9 cellular contexts compared by ENCODE assay signal in genomic region chr3:172061724-172062184, GRCh38. TPM values are rescaled to one million over a fixed set of nuclear protein-coding genes. Genes with fewer than 3 reads are reported as not detected.
DNase-seq lines count a peak whose midpoint lies in the region; ATAC-seq, FAIRE-seq and TF ChIP-seq lines count a peak whose summit lies in the region.
"Had no signal": no experiment of that assay in that cellular context is flagged by ENCODE, and none has a peak within 500 bp of the region (broad histone marks: within the 10 kb centered on the region; RNA-seq: fewer than 3 reads in every experiment).

No MANE protein-coding gene starts in this region.

- no peaks in the 10 kb centered on the region for H3K27me3 Mint-ChIP-seq in activated naive CD4-positive, alpha-beta T cell treated with anti-CD3 and anti-CD28 coated beads for 36 hours (ENCODE audit: low read depth)

- peak overlapping the region; percentile 7 to 19 for H3K4me3 ChIP-seq in left lung

- H3K9me3 Mint-ChIP-seq in activated naive CD4-positive, alpha-beta T cell treated with anti-CD3 and anti-CD28 coated beads for 36 hours, result no peaks in the 10 kb centered on the region
- H3K9me3 Mint-ChIP-seq: T-helper 1 cell treated with Interleukin-12 subunit alpha and Interleukin-12 subunit beta and Interleukin-4 antibody, amounts not matched to agents 30 μg/mL and 1 μg/mL, for 36 hours had no signal

- no peaks in the 10 kb centered on the region for H3K36me3 ChIP-seq in left lung

- H3K27me3 ChIP-seq in left lung (no peaks in the 10 kb centered on the region), foreskin keratinocyte (no peaks in the 10 kb centered on the region)

- peaks cover 3% of the 10 kb centered on the region for H3K36me3 Mint-ChIP-seq in activated naive CD4-positive, alpha-beta T cell treated with anti-CD3 and anti-CD28 coated beads for 36 hours (ENCODE audit: low read depth)

- FAIRE-seq in GM19239 (lab: Jason Lieb, UNC), result peak; percentile 94

- CTCF ChIA-PET in activated naive CD4-positive, alpha-beta T cell treated with anti-CD3 and anti-CD28 coated beads for 36 hours (lab: Charles Lee), result no interaction called here

- peak; percentile 88 for ATAC-seq in HG03060 (IDR thresholded peaks at IDR 0.05; ENCODE audit: low read depth, unreplicated experiment)
- ATAC-seq in left lung, result peak; percentile 75
- ATAC-seq in foreskin keratinocyte, result no peak

- H3K27ac Mint-ChIP-seq in activated naive CD4-positive, alpha-beta T cell treated with anti-CD3 and anti-CD28 coated beads for 36 hours, result no peak overlapping the region
- H3K27ac Mint-ChIP-seq: T-helper 1 cell treated with Interleukin-12 subunit alpha and Interleukin-12 subunit beta and Interleukin-4 antibody, amounts not matched to agents 30 μg/mL and 1 μg/mL, for 36 hours had no signal

- DNase-seq in GM19239 (ENCODE audit: insufficient read length, low spot score), result peak; percentile 16
- peak; percentile 62 for DNase-seq in SKM-1 (lab: John Stamatoyannopoulos, UW; ENCODE audit: unreplicated experiment)
- no peak for DNase-seq in left lung
- no peak for DNase-seq in substantia nigra (lab: John Stamatoyannopoulos, UW)
- DNase-seq in foreskin keratinocyte, result no peak
- DNase-seq in activated naive CD4-positive, alpha-beta T cell treated with anti-CD3 and anti-CD28 coated beads for 36 hours, result no peak
- DNase-seq in cerebellum (ENCODE audit: low spot score), result no peak

- H3K4me3 Mint-ChIP-seq in activated naive CD4-positive, alpha-beta T cell treated with anti-CD3 and anti-CD28 coated beads for 36 hours, result no peak overlapping the region
- H3K4me3 Mint-ChIP-seq: T-helper 1 cell treated with Interleukin-12 subunit alpha and Interleukin-12 subunit beta and Interleukin-4 antibody, amounts not matched to agents 30 μg/mL and 1 μg/mL, for 36 hours had no signal

- H3K4me1 Mint-ChIP-seq in activated naive CD4-positive, alpha-beta T cell treated with anti-CD3 and anti-CD28 coated beads for 36 hours (ENCODE audit: low read depth), result peaks cover 33% of the 10 kb centered on the region

- TF ChIP-seq CTCF in left lung (IDR thresholded peaks at IDR 0.05), result no peak
- TF ChIP-seq CTCF in foreskin keratinocyte (conservative IDR thresholded peaks at IDR 0.05), result no peak

- no peaks in the 10 kb centered on the region for H3K9me3 ChIP-seq in left lung

- H3K27ac ChIP-seq in left lung, result peak overlapping the region; percentile 41 to 72
- no peak overlapping the region for H3K27ac ChIP-seq in substantia nigra (ENCODE audit: low read depth, low read length, poor library complexity, severe bottlenecking)
- no peak overlapping the region for H3K27ac ChIP-seq in foreskin keratinocyte

- intact Hi-C loops in left lung (cut with DNase I), result no loop called here
- intact Hi-C loops in activated naive CD4-positive, alpha-beta T cell treated with anti-CD3 and anti-CD28 coated beads for 36 hours (cut with micrococcal nuclease), result no loop called here

- H3K4me1 ChIP-seq in left lung (peaks cover 48 to 99% of the 10 kb centered on the region in 2 donors), foreskin keratinocyte (peaks cover 3% of the 10 kb centered on the region)

RNA-seq across cellular contexts. Expression of gene FNDC3B, which starts 22.4 kb away (rescaled TPM):
- total RNA-seq in left lung, result 100 to 1,000 TPM; 182 to 185 TPM
- total RNA-seq in foreskin keratinocyte, result 47.4 and 52.3 TPM in 2 replicates
- 11.1 and 11.9 TPM in 2 replicates for polyA plus RNA-seq in foreskin keratinocyte
- 10 to 100 TPM in 1 of 2 experiments, 1 to 10 TPM in 1; 9.2 to 13.5 TPM for total RNA-seq in activated naive CD4-positive, alpha-beta T cell treated with anti-CD3 and anti-CD28 coated beads for 36 hours
- 34.3 TPM for total RNA-seq in cerebellum

Comparison
In these comparisons a context has a peak if more than half of its experiments do, and no peak if none do; other contexts are left out.
1. DNase-seq: peak in GM19239 (single experiment) and SKM-1 (single experiment); none in left lung (0 of 2), substantia nigra (0 of 49), foreskin keratinocyte (0 of 2), activated naive CD4-positive, alpha-beta T cell treated with anti-CD3 and anti-CD28 coated beads for 36 hours (single experiment) and cerebellum (single experiment).
2. H3K27ac ChIP-seq: peak in left lung (2 of 2); none in substantia nigra (single experiment) and foreskin keratinocyte (single experiment).